Comparison of ENCODE assay signal across 1 cellular context in genomic region chr17:29079433-29079832, GRCh38.
TF ChIP-seq lines count a peak whose summit lies in the region.

No MANE protein-coding gene starts in this region.

TF ChIP-seq in HCT116, 20 proteins besides CTCF, POLR2A, EP300 and RAD21 (continued from another document):
- TF ChIP-seq REST (IDR thresholded peaks at IDR 0.05; ENCODE audit: low read depth), result no peak
- TF ChIP-seq ATF3 (IDR thresholded peaks at IDR 0.05), result no peak
- TF ChIP-seq ZBTB33 (IDR thresholded peaks at IDR 0.05; ENCODE audit: extremely low read depth, insufficient replicate concordance, low read length), result no peak
- TF ChIP-seq SP1 (IDR thresholded peaks at IDR 0.05; ENCODE audit: low read depth), result no peak
- TF ChIP-seq TCF7L2 (IDR thresholded peaks at IDR 0.05; ENCODE audit: borderline replicate concordance, extremely low read depth, insufficient read depth, insufficient read length), result no peak
- no peak for TF ChIP-seq FOSL1 (IDR thresholded peaks at IDR 0.05; ENCODE audit: low read depth)
- no peak for TF ChIP-seq POLR2AphosphoS5 (IDR thresholded peaks at IDR 0.05; ENCODE audit: low read depth, low read length)
- no peak for TF ChIP-seq CBX3 (IDR thresholded peaks at IDR 0.05; ENCODE audit: low read depth)
